In the genomic region with DNA sequence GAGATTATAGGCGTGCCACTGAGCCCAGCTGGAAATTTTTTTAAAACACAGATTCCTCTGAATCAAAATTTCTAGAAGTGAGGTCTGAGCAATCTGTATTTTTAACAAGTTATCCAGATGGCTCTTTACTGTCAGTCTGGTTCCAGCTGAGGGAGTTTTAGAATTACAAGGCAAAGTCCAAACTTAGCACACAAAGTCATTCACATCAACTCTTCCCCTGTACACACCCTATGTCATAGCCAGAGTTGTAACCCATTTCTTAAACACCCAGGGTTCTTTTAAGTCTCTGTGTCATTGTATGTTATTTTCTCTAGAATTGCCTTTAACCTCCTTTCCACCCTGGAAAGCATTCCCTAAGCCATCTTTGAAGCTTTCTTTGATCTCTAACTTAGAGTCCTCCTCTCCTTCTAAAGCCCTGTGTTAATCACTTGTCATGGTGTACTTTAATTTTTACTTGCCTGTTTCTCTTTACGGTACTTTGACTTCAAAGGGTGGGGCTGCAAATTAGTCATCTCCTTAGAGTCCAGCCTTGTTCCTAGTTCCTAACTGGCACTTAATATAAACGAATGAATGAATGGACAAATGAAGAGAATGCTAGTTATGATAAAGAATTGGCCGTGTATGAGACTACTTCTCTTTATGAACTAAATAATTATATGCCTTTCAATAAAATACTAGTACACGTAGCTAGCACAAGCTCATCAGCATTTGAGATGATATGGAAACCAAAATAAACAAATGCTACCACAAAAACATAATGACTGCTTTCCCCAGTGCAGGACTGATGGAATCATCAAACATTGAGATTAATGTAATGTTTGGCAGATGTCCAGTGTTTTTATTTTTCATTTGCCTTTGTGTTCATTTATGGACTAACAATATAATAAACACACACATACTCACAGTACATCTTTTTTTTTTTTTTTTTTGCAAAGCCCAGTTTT, we compare ENCODE assay signal across 8 cellular contexts. TPM values are rescaled to one million over a fixed set of nuclear protein-coding genes. Genes with fewer than 3 reads are reported as not detected.
DNase-seq lines count a peak whose midpoint lies in the region; ATAC-seq and TF ChIP-seq lines count a peak whose summit lies in the region.

No MANE protein-coding gene starts in this region.

- H3K27ac ChIP-seq in heart left ventricle (peak overlapping the region in 5 of 12 donors; percentile 28 to 52 (median 41)), vagina (peak overlapping the region; percentile 47)

- H3K36me3 ChIP-seq in heart left ventricle = peaks cover 0 to 3% (median 0%) of the 10 kb centered on the region in 9 donors
- H3K36me3 ChIP-seq in vagina = no peaks in the 10 kb centered on the region

- WGBS in heart left ventricle, 4 donors = 40 to 59% (median 49%) methylated on average over 5 of the region's 5 CpGs

- H3K9me3 ChIP-seq in T-helper 17 cell (ENCODE audit: control insufficient read depth, low read length, poor library complexity, severe bottlenecking) (no peaks in the 10 kb centered on the region), heart left ventricle (no peaks in the 10 kb centered on the region), vagina (no peaks in the 10 kb centered on the region)

- H3K9me3 Mint-ChIP-seq in natural killer cell treated with Interleukin-12 subunit alpha and Interleukin-12 subunit beta and Interleukin-15 and Interleukin-18, amount 100 ng/mL, for 72 hours = no peaks in the 10 kb centered on the region
- H3K9me3 Mint-ChIP-seq in natural killer cell = no peaks in the 10 kb centered on the region
- H3K9me3 Mint-ChIP-seq in osteocyte (ENCODE audit: unreplicated experiment) = no peaks in the 10 kb centered on the region
- no peaks in the 10 kb centered on the region for H3K9me3 Mint-ChIP-seq in endothelial cell (ENCODE audit: unreplicated experiment)

- peaks cover 16 to 30% of the 10 kb centered on the region in 2 donors for H3K4me1 Mint-ChIP-seq in natural killer cell treated with Interleukin-12 subunit alpha and Interleukin-12 subunit beta and Interleukin-15 and Interleukin-18, amount 100 ng/mL, for 72 hours (ENCODE audit: low read depth in 2 of 2)
- H3K4me1 Mint-ChIP-seq in natural killer cell (peaks cover 13 to 21% of the 10 kb centered on the region in 2 donors), T-helper 17 cell (peaks cover 33% of the 10 kb centered on the region), osteocyte (ENCODE audit: unreplicated experiment) (peaks cover 18% of the 10 kb centered on the region), endothelial cell (ENCODE audit: unreplicated experiment) (peaks cover 16% of the 10 kb centered on the region)

- TF ChIP-seq CTCF in natural killer cell (IDR thresholded peaks at IDR 0.05) (no peak), heart left ventricle (IDR thresholded peaks at IDR 0.05) (no peak), vagina (IDR thresholded peaks at IDR 0.05) (no peak), osteocyte (IDR thresholded peaks at IDR 0.05) (no peak), endothelial cell (IDR thresholded peaks at IDR 0.05; ENCODE audit: unreplicated experiment) (no peak)

- no peak for ATAC-seq in natural killer cell treated with Interleukin-12 subunit alpha and Interleukin-12 subunit beta and Interleukin-15 and Interleukin-18, amount 100 ng/mL, for 72 hours
- ATAC-seq in natural killer cell (no peak), T-helper 17 cell (no peak), heart left ventricle (peak; percentile 41 to 77 (median 62))

- no peak overlapping the region for H3K4me3 Mint-ChIP-seq in natural killer cell treated with Interleukin-12 subunit alpha and Interleukin-12 subunit beta and Interleukin-15 and Interleukin-18, amount 100 ng/mL, for 72 hours
- H3K4me3 Mint-ChIP-seq in natural killer cell (no peak overlapping the region), T-helper 17 cell (peak overlapping the region; percentile 80), osteocyte (ENCODE audit: unreplicated experiment) (no peak overlapping the region), endothelial cell (ENCODE audit: unreplicated experiment) (no peak overlapping the region)

- H3K4me1 ChIP-seq in heart left ventricle (peaks cover 0 to 21% (median 7%) of the 10 kb centered on the region in 12 donors), vagina (peaks cover 19% of the 10 kb centered on the region)

- H3K27me3 ChIP-seq in heart left ventricle = no peaks in the 10 kb centered on the region
- H3K27me3 ChIP-seq in vagina = no peaks in the 10 kb centered on the region

- peak overlapping the region; percentile 3 to 46 for H3K27ac Mint-ChIP-seq in natural killer cell treated with Interleukin-12 subunit alpha and Interleukin-12 subunit beta and Interleukin-15 and Interleukin-18, amount 100 ng/mL, for 72 hours
- H3K27ac Mint-ChIP-seq in natural killer cell (peak overlapping the region in 1 of 2 donors; percentile 73), T-helper 17 cell (peak overlapping the region; percentile 91), osteocyte (ENCODE audit: unreplicated experiment) (no peak overlapping the region), endothelial cell (ENCODE audit: unreplicated experiment) (no peak overlapping the region)

- no peak for DNase-seq in natural killer cell treated with Interleukin-12 subunit alpha and Interleukin-12 subunit beta and Interleukin-15 and Interleukin-18, amount 100 ng/mL, for 72 hours (ENCODE audit: low spot score)
- DNase-seq in natural killer cell (no peak), T-helper 17 cell (no peak), heart left ventricle (no peak), vagina (ENCODE audit: extremely low spot score in 2 of 2) (no peak), NCI-H2227 (lab: John Stamatoyannopoulos, UW; ENCODE audit: unreplicated experiment) (no peak), osteocyte (ENCODE audit: extremely low spot score, unreplicated experiment) (no peak), endothelial cell (ENCODE audit: low spot score) (no peak)

- H3K36me3 Mint-ChIP-seq in natural killer cell treated with Interleukin-12 subunit alpha and Interleukin-12 subunit beta and Interleukin-15 and Interleukin-18, amount 100 ng/mL, for 72 hours = peaks cover 6% of the 10 kb centered on the region
- H3K36me3 Mint-ChIP-seq in natural killer cell = no peaks in the 10 kb centered on the region
- peaks cover under 1% of the 10 kb centered on the region for H3K36me3 Mint-ChIP-seq in T-helper 17 cell (ENCODE audit: low read depth)
- H3K36me3 Mint-ChIP-seq in osteocyte (ENCODE audit: unreplicated experiment) = peaks cover under 1% of the 10 kb centered on the region
- H3K36me3 Mint-ChIP-seq in endothelial cell (ENCODE audit: low read depth, unreplicated experiment) = peaks cover 6% of the 10 kb centered on the region

- H3K4me3 ChIP-seq in heart left ventricle (no peak overlapping the region), vagina (no peak overlapping the region)

- intact Hi-C loops in natural killer cell (cut with micrococcal nuclease) = no loop called here
- intact Hi-C loops in heart left ventricle (cut with DNase I) = no loop called here
- intact Hi-C loops in vagina (cut with DNase I) = no loop called here

- H3K27me3 Mint-ChIP-seq in natural killer cell treated with Interleukin-12 subunit alpha and Interleukin-12 subunit beta and Interleukin-15 and Interleukin-18, amount 100 ng/mL, for 72 hours = no peaks in the 10 kb centered on the region
- H3K27me3 Mint-ChIP-seq in natural killer cell (ENCODE audit: low read depth in 2 of 2) (no peaks in the 10 kb centered on the region), T-helper 17 cell (no peaks in the 10 kb centered on the region), osteocyte (ENCODE audit: unreplicated experiment) (no peaks in the 10 kb centered on the region), endothelial cell (ENCODE audit: unreplicated experiment) (peaks cover 8% of the 10 kb centered on the region)

- TF ChIP-seq POLR2A in heart left ventricle (IDR thresholded peaks at IDR 0.05) (no peak), vagina (IDR thresholded peaks at IDR 0.05) (no peak)

RNA-seq across cellular contexts. Expression of gene ACTR3, which starts 12.0 kb away (rescaled TPM):
- 100 to 1,000 TPM; 466 to 661 TPM for total RNA-seq in natural killer cell treated with Interleukin-12 subunit alpha and Interleukin-12 subunit beta and Interleukin-15 and Interleukin-18, amount 100 ng/mL, for 72 hours
- total RNA-seq in natural killer cell (100 to 1,000 TPM; 323 to 428 (median 352) TPM), T-helper 17 cell (100 to 1,000 TPM; 229 to 267 TPM), heart left ventricle (100 to 1,000 TPM in 6 of 9 donors, 10 to 100 TPM in 3; 53.3 to 238 (median 132) TPM), vagina (105 TPM), osteocyte (255 and 265 TPM in 2 replicates), endothelial cell (ENCODE audit: unreplicated experiment) (284 TPM)
- polyA plus RNA-seq in heart left ventricle = 100 to 1,000 TPM in 1 of 2 donors, 10 to 100 TPM in 1; 15.3 to 115 TPM

Comparison
In these comparisons a context has a peak if more than half of its experiments do, and no peak if none do; other contexts are left out.
1. ATAC-seq: peak in heart left ventricle (4 of 4); none in natural killer cell treated with Interleukin-12 subunit alpha and Interleukin-12 subunit beta and Interleukin-15 and Interleukin-18, amount 100 ng/mL, for 72 hours (0 of 2), natural killer cell (0 of 3) and T-helper 17 cell (single experiment).
2. H3K27ac Mint-ChIP-seq: peak in natural killer cell treated with Interleukin-12 subunit alpha and Interleukin-12 subunit beta and Interleukin-15 and Interleukin-18, amount 100 ng/mL, for 72 hours (2 of 2) and T-helper 17 cell (single experiment); none in osteocyte (single experiment) and endothelial cell (single experiment).